Comparison of ENCODE assay signal across 1 cellular context in the genomic region with DNA sequence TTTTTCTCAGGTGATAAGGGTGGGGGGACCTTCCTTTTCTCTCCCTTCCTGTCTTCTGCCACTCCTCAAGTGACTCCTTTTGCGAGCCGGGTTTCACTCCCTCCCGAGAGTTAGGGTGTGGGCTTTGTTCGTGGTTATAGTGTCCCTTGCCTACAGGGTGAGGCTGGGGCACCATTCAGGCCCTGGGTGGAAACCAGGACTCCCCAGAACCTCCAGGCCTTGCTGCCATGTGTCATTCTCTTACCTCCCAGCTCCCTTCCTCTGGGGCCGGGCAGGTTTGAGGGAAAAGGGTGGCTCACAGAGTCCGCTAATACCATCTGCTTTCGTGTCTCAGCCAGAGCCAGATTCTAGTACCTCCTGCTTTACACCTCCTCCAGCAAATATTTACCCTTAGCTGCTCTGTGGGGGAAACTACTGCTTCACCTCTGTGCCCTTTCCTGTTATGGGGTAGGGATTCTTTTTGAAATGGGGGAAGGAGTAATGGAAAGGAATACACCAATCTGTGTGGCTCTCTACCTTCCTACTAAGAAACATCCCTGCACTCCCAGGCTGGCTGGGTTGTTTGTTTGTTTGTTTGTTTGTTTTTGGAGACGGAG.
TF ChIP-seq lines count a peak whose summit lies in the region.

No MANE protein-coding gene starts in this region.

TF ChIP-seq in GM12878, 131 proteins besides CTCF, POLR2A, EP300 and RAD21:
- TF ChIP-seq EGR1 (IDR thresholded peaks at IDR 0.05; ENCODE audit: borderline replicate concordance in 1 of 2, low read depth in 2 of 2, low read length in 2 of 2) (no peak), POU2F2 (IDR thresholded peaks at IDR 0.05; ENCODE audit: borderline replicate concordance, low read depth, low read length) (no peak), SUZ12 (IDR thresholded peaks at IDR 0.05; ENCODE audit: unreplicated experiment) (no peak), KAT2A (conservative IDR thresholded peaks at IDR 0.05; ENCODE audit: control insufficient read depth, low read depth, low read length) (no peak), GATAD2B (conservative IDR thresholded peaks at IDR 0.05; ENCODE audit: low read depth) (no peak), SP1 (IDR thresholded peaks at IDR 0.05; ENCODE audit: low read depth, low read length) (no peak), ZBED1 (IDR thresholded peaks at IDR 0.05; ENCODE audit: borderline replicate concordance) (no peak), RCOR1 (conservative IDR thresholded peaks at IDR 0.05; ENCODE audit: low read depth, low read length) (no peak), NFYA (IDR thresholded peaks at IDR 0.05; ENCODE audit: borderline replicate concordance, low read depth, low read length) (no peak), SMARCA5 (IDR thresholded peaks at IDR 0.05) (no peak), ZNF622 (IDR thresholded peaks at IDR 0.05) (no peak), WRNIP1 (IDR thresholded peaks at IDR 0.05; ENCODE audit: borderline replicate concordance, low read depth, low read length) (no peak), RELA (IDR thresholded peaks at IDR 0.05; ENCODE audit: borderline replicate concordance, partially characterized antibody) (no peak), IKZF2 (IDR thresholded peaks at IDR 0.05) (no peak), HCFC1 (IDR thresholded peaks at IDR 0.05; ENCODE audit: low read length) (no peak), ZSCAN29 (IDR thresholded peaks at IDR 0.05) (no peak)
- TF ChIP-seq, protein P1, sequence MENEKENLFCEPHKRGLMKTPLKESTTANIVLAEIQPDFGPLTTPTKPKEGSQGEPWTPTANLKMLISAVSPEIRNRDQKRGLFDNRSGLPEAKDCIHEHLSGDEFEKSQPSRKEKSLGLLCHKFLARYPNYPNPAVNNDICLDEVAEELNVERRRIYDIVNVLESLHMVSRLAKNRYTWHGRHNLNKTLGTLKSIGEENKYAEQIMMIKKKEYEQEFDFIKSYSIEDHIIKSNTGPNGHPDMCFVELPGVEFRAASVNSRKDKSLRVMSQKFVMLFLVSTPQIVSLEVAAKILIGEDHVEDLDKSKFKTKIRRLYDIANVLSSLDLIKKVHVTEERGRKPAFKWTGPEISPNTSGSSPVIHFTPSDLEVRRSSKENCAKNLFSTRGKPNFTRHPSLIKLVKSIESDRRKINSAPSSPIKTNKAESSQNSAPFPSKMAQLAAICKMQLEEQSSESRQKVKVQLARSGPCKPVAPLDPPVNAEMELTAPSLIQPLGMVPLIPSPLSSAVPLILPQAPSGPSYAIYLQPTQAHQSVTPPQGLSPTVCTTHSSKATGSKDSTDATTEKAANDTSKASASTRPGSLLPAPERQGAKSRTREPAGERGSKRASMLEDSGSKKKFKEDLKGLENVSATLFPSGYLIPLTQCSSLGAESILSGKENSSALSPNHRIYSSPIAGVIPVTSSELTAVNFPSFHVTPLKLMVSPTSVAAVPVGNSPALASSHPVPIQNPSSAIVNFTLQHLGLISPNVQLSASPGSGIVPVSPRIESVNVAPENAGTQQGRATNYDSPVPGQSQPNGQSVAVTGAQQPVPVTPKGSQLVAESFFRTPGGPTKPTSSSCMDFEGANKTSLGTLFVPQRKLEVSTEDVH (IDR thresholded peaks at IDR 0.05; ENCODE audit: low read depth, partially characterized antibody), result no peak
- TF ChIP-seq, protein P2, sequence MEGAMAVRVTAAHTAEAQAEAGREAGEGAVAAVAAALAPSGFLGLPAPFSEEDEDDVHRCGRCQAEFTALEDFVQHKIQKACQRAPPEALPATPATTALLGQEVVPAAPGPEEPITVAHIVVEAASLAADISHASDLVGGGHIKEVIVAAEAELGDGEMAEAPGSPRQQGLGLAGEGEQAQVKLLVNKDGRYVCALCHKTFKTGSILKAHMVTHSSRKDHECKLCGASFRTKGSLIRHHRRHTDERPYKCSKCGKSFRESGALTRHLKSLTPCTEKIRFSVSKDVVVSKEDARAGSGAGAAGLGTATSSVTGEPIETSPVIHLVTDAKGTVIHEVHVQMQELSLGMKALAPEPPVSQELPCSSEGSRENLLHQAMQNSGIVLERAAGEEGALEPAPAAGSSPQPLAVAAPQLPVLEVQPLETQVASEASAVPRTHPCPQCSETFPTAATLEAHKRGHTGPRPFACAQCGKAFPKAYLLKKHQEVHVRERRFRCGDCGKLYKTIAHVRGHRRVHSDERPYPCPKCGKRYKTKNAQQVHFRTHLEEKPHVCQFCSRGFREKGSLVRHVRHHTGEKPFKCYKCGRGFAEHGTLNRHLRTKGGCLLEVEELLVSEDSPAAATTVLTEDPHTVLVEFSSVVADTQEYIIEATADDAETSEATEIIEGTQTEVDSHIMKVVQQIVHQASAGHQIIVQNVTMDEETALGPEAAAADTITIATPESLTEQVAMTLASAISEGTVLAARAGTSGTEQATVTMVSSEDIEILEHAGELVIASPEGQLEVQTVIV (IDR thresholded peaks at IDR 0.05; ENCODE audit: borderline replicate concordance, partially characterized antibody), result no peak
- TF ChIP-seq, protein P3, sequence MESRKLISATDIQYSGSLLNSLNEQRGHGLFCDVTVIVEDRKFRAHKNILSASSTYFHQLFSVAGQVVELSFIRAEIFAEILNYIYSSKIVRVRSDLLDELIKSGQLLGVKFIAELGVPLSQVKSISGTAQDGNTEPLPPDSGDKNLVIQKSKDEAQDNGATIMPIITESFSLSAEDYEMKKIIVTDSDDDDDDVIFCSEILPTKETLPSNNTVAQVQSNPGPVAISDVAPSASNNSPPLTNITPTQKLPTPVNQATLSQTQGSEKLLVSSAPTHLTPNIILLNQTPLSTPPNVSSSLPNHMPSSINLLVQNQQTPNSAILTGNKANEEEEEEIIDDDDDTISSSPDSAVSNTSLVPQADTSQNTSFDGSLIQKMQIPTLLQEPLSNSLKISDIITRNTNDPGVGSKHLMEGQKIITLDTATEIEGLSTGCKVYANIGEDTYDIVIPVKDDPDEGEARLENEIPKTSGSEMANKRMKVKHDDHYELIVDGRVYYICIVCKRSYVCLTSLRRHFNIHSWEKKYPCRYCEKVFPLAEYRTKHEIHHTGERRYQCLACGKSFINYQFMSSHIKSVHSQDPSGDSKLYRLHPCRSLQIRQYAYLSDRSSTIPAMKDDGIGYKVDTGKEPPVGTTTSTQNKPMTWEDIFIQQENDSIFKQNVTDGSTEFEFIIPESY (IDR thresholded peaks at IDR 0.05), result no peak
- TF ChIP-seq, protein P4, sequence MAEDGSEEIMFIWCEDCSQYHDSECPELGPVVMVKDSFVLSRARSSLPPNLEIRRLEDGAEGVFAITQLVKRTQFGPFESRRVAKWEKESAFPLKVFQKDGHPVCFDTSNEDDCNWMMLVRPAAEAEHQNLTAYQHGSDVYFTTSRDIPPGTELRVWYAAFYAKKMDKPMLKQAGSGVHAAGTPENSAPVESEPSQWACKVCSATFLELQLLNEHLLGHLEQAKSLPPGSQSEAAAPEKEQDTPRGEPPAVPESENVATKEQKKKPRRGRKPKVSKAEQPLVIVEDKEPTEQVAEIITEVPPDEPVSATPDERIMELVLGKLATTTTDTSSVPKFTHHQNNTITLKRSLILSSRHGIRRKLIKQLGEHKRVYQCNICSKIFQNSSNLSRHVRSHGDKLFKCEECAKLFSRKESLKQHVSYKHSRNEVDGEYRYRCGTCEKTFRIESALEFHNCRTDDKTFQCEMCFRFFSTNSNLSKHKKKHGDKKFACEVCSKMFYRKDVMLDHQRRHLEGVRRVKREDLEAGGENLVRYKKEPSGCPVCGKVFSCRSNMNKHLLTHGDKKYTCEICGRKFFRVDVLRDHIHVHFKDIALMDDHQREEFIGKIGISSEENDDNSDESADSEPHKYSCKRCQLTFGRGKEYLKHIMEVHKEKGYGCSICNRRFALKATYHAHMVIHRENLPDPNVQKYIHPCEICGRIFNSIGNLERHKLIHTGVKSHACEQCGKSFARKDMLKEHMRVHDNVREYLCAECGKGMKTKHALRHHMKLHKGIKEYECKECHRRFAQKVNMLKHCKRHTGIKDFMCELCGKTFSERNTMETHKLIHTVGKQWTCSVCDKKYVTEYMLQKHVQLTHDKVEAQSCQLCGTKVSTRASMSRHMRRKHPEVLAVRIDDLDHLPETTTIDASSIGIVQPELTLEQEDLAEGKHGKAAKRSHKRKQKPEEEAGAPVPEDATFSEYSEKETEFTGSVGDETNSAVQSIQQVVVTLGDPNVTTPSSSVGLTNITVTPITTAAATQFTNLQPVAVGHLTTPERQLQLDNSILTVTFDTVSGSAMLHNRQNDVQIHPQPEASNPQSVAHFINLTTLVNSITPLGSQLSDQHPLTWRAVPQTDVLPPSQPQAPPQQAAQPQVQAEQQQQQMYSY (CRISPR knock-in tag; IDR thresholded peaks at IDR 0.05), result no peak
